Comparison of ENCODE assay signal across 10 cellular contexts in the genomic region with DNA sequence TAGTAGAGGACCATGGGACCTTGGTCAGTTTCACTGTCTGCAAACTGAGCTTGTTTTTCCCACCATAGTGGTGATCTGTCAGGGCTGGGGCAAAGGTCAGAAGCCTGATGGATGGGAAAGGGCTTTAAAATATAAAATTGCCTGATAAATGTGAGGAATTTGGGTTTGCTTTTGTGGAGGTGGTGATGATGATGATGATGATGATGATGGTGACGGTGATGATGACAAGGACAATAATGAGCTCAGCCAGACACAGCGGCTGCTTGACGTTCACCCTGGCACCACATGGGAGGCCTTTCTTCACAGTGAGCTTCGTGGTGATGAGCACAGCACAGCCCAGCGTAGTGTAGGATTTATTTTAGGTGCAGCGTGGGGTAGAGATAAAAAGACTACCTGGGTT.
"Had no signal": no experiment of that assay in that cellular context is flagged by ENCODE, and none has a peak within 500 bp of the region (broad histone marks: within the 10 kb centered on the region; RNA-seq: fewer than 3 reads in every experiment).

No MANE protein-coding gene starts in this region.

- DNase-seq: activated naive CD4-positive, alpha-beta T cell treated with anti-CD3 and anti-CD28 coated beads, Interleukin-2, amount 10 ng/mL, durations not matched to agents 7 days and 5 days; amniotic stem cell; body of pancreas; left colon; sigmoid colon; stimulated activated CD4-positive, alpha-beta T cell treated with anti-CD3 and anti-CD28 coated beads, Interleukin-2, amount 100 ng/mL, for 24 hours; stimulated activated naive CD8-positive, alpha-beta T cell treated with anti-CD3 and anti-CD28 coated beads, Interleukin-15, amount 100 ng/mL, for 72 hours had no signal

- H3K27me3 ChIP-seq: body of pancreas, sigmoid colon had no signal

- H3K27ac ChIP-seq: body of pancreas, sigmoid colon, thoracic aorta had no signal

- H3K36me3 ChIP-seq: sigmoid colon, thoracic aorta had no signal

- H3K27me3 Mint-ChIP-seq: stimulated activated naive CD8-positive, alpha-beta T cell treated with anti-CD3 and anti-CD28 coated beads, Interleukin-15, amount 100 ng/mL, for 72 hours had no signal

- H3K4me3 Mint-ChIP-seq: activated naive CD4-positive, alpha-beta T cell treated with anti-CD3 and anti-CD28 coated beads, Interleukin-2, amount 10 ng/mL, durations not matched to agents 7 days and 5 days; nephron; stimulated activated naive CD8-positive, alpha-beta T cell treated with anti-CD3 and anti-CD28 coated beads, Interleukin-15, amount 100 ng/mL, for 72 hours had no signal

- ATAC-seq: body of pancreas, esophagus mucosa, left colon had no signal

- H3K4me3 ChIP-seq: body of pancreas, sigmoid colon, thoracic aorta had no signal

- H3K36me3 Mint-ChIP-seq: activated naive CD4-positive, alpha-beta T cell treated with anti-CD3 and anti-CD28 coated beads, Interleukin-2, amount 10 ng/mL, durations not matched to agents 7 days and 5 days had no signal

- H3K9me3 Mint-ChIP-seq: activated naive CD4-positive, alpha-beta T cell treated with anti-CD3 and anti-CD28 coated beads, Interleukin-2, amount 10 ng/mL, durations not matched to agents 7 days and 5 days; nephron; stimulated activated naive CD8-positive, alpha-beta T cell treated with anti-CD3 and anti-CD28 coated beads, Interleukin-15, amount 100 ng/mL, for 72 hours had no signal

- H3K9me3 ChIP-seq: body of pancreas, sigmoid colon, thoracic aorta had no signal
